Comparison of ENCODE assay signal across 8 cellular contexts in the genomic region with DNA sequence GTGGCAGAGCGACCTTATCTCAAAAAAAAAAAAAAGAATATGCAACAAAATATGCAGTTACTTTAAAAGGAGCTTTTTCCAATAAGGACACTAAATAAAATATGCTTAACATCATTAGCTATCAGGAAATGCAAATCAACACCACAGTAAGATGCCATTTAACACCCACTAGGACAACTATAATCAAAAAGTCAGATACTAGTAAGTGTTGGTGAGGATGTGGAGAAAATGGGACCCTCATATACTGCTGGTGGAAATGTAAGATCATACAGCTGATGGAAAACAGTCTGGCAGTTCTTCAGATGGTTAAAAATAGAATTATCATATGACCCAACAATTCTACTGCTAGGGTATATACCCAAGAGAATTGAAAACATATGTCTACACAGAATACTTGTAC.
"Had no signal": no experiment of that assay in that cellular context is flagged by ENCODE, and none has a peak within 500 bp of the region (broad histone marks: within the 10 kb centered on the region; RNA-seq: fewer than 3 reads in every experiment).

No MANE protein-coding gene starts in this region.

- DNase-seq: H9, HCEC 1CT, HFFc6, KBM-7 had no signal

- ATAC-seq: GM23338, HepG2 had no signal

- H3K36me3 Mint-ChIP-seq: IgD-negative memory B cell had no signal

- H3K4me2 ChIP-seq: GM23338 had no signal

- H3K27ac Mint-ChIP-seq: GM23338, H9, HFFc6, IgD-negative memory B cell had no signal

- H3K4me3 ChIP-seq: GM23338 had no signal

- H3K9me3 Mint-ChIP-seq: GM23338, H9, HFFc6, IgD-negative memory B cell had no signal

- H3K27ac ChIP-seq: HL-60 had no signal

- H3K4me3 Mint-ChIP-seq: GM23338, H9, HFFc6, IgD-negative memory B cell had no signal

- H2AFZ ChIP-seq: GM23338 had no signal

- H3K27me3 Mint-ChIP-seq: IgD-negative memory B cell had no signal
